In the genomic region with DNA sequence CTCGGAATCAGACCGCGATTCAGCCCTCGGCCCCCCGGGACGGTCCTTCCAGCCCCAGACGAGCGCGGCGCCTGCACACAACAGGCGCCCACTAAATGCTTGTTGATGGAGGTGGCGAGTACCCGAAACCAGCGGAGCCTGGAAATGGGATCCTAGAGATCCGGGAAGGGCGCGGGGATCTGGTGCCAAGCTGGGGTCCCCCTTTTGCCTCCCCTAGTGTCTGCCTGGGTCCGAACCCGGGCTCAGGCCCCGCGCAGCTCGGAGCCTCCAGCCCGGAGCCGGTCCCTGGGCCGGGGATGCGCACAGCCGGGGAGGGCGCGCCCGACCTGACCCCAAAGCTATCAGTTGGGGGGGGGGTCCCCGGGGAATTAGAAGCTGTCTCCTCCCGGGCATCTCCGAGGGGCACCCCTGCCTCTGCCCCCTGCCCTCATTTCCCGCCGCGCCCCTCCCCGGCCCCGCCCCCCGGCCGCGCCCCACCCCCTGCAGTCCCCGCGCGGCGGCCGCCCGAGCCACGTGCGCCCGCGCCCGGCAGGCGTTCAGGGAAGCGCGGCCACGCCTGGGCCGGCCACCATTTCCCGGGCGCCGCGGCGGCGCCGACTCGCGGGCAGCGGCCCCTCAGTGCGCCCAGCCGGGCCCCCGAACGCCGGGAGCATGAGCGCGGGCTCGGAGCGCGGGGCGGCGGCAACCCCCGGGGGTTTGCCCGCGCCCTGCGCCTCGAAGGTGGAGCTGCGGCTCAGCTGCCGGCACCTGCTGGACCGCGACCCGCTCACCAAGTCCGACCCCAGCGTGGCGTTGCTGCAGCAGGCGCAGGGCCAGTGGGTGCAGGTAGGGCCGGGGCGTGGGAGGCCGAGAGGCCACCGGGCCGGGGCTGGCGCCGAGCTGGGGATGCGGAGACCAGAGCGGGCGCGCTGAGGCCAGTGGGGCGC, we compare ENCODE assay signal across 1 cellular context.
TF ChIP-seq lines count a peak whose summit lies in the region.

A gene (plus strand): TSS at position 512 of the 926 bp plus-strand sequence. CDS start 140 bp downstream, at position 652.

TF ChIP-seq in GM12878, 131 proteins besides CTCF, POLR2A, EP300 and RAD21 (continued from another document):
- TF ChIP-seq, protein P1, sequence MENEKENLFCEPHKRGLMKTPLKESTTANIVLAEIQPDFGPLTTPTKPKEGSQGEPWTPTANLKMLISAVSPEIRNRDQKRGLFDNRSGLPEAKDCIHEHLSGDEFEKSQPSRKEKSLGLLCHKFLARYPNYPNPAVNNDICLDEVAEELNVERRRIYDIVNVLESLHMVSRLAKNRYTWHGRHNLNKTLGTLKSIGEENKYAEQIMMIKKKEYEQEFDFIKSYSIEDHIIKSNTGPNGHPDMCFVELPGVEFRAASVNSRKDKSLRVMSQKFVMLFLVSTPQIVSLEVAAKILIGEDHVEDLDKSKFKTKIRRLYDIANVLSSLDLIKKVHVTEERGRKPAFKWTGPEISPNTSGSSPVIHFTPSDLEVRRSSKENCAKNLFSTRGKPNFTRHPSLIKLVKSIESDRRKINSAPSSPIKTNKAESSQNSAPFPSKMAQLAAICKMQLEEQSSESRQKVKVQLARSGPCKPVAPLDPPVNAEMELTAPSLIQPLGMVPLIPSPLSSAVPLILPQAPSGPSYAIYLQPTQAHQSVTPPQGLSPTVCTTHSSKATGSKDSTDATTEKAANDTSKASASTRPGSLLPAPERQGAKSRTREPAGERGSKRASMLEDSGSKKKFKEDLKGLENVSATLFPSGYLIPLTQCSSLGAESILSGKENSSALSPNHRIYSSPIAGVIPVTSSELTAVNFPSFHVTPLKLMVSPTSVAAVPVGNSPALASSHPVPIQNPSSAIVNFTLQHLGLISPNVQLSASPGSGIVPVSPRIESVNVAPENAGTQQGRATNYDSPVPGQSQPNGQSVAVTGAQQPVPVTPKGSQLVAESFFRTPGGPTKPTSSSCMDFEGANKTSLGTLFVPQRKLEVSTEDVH (IDR thresholded peaks at IDR 0.05; ENCODE audit: low read depth, partially characterized antibody): no peak
- TF ChIP-seq IKZF2 (IDR thresholded peaks at IDR 0.05) (no peak), RFX5 (IDR thresholded peaks at IDR 0.05; ENCODE audit: low read depth, low read length) (no peak), MEF2B (IDR thresholded peaks at IDR 0.05; ENCODE audit: partially characterized antibody, poor library complexity, severe bottlenecking) (peak; percentile 18), TARDBP (IDR thresholded peaks at IDR 0.05; ENCODE audit: borderline replicate concordance) (no peak), SREBF2 (IDR thresholded peaks at IDR 0.05; ENCODE audit: low read length) (no peak), GATAD2B (conservative IDR thresholded peaks at IDR 0.05; ENCODE audit: low read depth) (peak; percentile 42), MXI1 (IDR thresholded peaks at IDR 0.05; ENCODE audit: low read depth, low read length) (no peak), NR2F1 (conservative IDR thresholded peaks at IDR 0.05) (no peak), CBX5 (IDR thresholded peaks at IDR 0.05; ENCODE audit: low read depth) (no peak)
